Comparison of ENCODE assay signal across 18 cellular contexts in genomic region chr3:101252307-101252706, GRCh38.
"Had no signal": no experiment of that assay in that cellular context is flagged by ENCODE, and none has a peak within 500 bp of the region (broad histone marks: within the 10 kb centered on the region; RNA-seq: fewer than 3 reads in every experiment).

No MANE protein-coding gene starts in this region.

- H3K27me3 ChIP-seq: SJSA1 had no signal

- ATAC-seq: activated CD4-positive, CD25-positive, alpha-beta regulatory T cell treated with anti-CD3 and anti-CD28 coated beads, Interleukin-2, amount 50 U/mL, for 24 hours; activated CD8-positive, alpha-beta T cell treated with anti-CD3 and anti-CD28 coated beads for 36 hours; activated T-cell treated with anti-CD3 and anti-CD28 coated beads, Interleukin-2, amount 50 U/mL, for 72 hours; SK-N-SH treated with all-trans-retinoic acid at 6 μM for 48 hours had no signal

- H3K9me3 ChIP-seq: SJSA1 had no signal

- DNase-seq: activated CD4-positive, alpha-beta T cell treated with anti-CD3 and anti-CD28 coated beads for 4 hours; activated CD8-positive, alpha-beta memory T cell treated with anti-CD3 and anti-CD28 coated beads, Interleukin-2, amount 50 U/mL, for 4 hours; activated CD8-positive, alpha-beta T cell treated with anti-CD3 and anti-CD28 coated beads for 36 hours; activated gamma-delta T cell treated with Interleukin-2 at 50 U/mL for 16 hours; activated naive CD4-positive, alpha-beta T cell treated with anti-CD3 and anti-CD28 coated beads, Interleukin-2, amount 10 ng/mL, durations not matched to agents 7 days and 5 days; activated naive CD8-positive, alpha-beta T cell treated with anti-CD3 and anti-CD28 coated beads for 36 hours; activated T-cell treated with anti-CD3 and anti-CD28 coated beads, Interleukin-2, amount 50 U/mL, for 72 hours; KG1; NCI-H1105; NCI-H1436; NCI-H1694 treated with DMSO at 0.1 percent for 48 hours; NCI-H2081; NCI-H510A treated with DMSO at 0.1 percent for 48 hours; SW 1271 had no signal

- H3K36me3 ChIP-seq: SJSA1 had no signal

- H3K4me3 ChIP-seq: SJSA1 had no signal

- H3K27ac ChIP-seq: SJSA1 had no signal

- H3K27ac Mint-ChIP-seq: activated CD8-positive, alpha-beta T cell treated with anti-CD3 and anti-CD28 coated beads for 36 hours; activated naive CD4-positive, alpha-beta T cell treated with anti-CD3 and anti-CD28 coated beads, Interleukin-2, amount 10 ng/mL, durations not matched to agents 7 days and 5 days; activated naive CD8-positive, alpha-beta T cell treated with anti-CD3 and anti-CD28 coated beads for 36 hours; activated T-cell treated with anti-CD3 and anti-CD28 coated beads, Interleukin-2, amount 50 U/mL, for 72 hours; activated T-helper 2 cell treated with anti-CD3 and anti-CD28 coated beads, Interferon-gamma antibody, Interleukin-2, Interleukin-4, amounts not matched to agents 10 μg/mL and 5 μg/mL and 100 μg/mL, durations not matched to agents 14 hours and 24 hours and 36 hours had no signal

- H3K4me3 Mint-ChIP-seq: activated CD8-positive, alpha-beta T cell treated with anti-CD3 and anti-CD28 coated beads for 36 hours; activated naive CD4-positive, alpha-beta T cell treated with anti-CD3 and anti-CD28 coated beads, Interleukin-2, amount 10 ng/mL, durations not matched to agents 7 days and 5 days; activated naive CD8-positive, alpha-beta T cell treated with anti-CD3 and anti-CD28 coated beads for 36 hours; activated T-cell treated with anti-CD3 and anti-CD28 coated beads, Interleukin-2, amount 50 U/mL, for 72 hours had no signal

- H3K4me1 Mint-ChIP-seq: activated naive CD4-positive, alpha-beta T cell treated with anti-CD3 and anti-CD28 coated beads, Interleukin-2, amount 10 ng/mL, durations not matched to agents 7 days and 5 days had no signal

- H3K36me3 Mint-ChIP-seq: activated naive CD4-positive, alpha-beta T cell treated with anti-CD3 and anti-CD28 coated beads, Interleukin-2, amount 10 ng/mL, durations not matched to agents 7 days and 5 days had no signal

- H3K9me3 Mint-ChIP-seq: activated CD8-positive, alpha-beta T cell treated with anti-CD3 and anti-CD28 coated beads for 36 hours; activated naive CD4-positive, alpha-beta T cell treated with anti-CD3 and anti-CD28 coated beads, Interleukin-2, amount 10 ng/mL, durations not matched to agents 7 days and 5 days; activated naive CD8-positive, alpha-beta T cell treated with anti-CD3 and anti-CD28 coated beads for 36 hours; activated T-helper 2 cell treated with anti-CD3 and anti-CD28 coated beads, Interferon-gamma antibody, Interleukin-2, Interleukin-4, amounts not matched to agents 10 μg/mL and 5 μg/mL and 100 μg/mL, durations not matched to agents 14 hours and 24 hours and 36 hours had no signal

- H3K27me3 Mint-ChIP-seq: activated CD8-positive, alpha-beta T cell treated with anti-CD3 and anti-CD28 coated beads for 36 hours; activated naive CD4-positive, alpha-beta T cell treated with anti-CD3 and anti-CD28 coated beads, Interleukin-2, amount 10 ng/mL, durations not matched to agents 7 days and 5 days; activated naive CD8-positive, alpha-beta T cell treated with anti-CD3 and anti-CD28 coated beads for 36 hours had no signal
